17 cellular contexts compared by ENCODE assay signal in the genomic region with DNA sequence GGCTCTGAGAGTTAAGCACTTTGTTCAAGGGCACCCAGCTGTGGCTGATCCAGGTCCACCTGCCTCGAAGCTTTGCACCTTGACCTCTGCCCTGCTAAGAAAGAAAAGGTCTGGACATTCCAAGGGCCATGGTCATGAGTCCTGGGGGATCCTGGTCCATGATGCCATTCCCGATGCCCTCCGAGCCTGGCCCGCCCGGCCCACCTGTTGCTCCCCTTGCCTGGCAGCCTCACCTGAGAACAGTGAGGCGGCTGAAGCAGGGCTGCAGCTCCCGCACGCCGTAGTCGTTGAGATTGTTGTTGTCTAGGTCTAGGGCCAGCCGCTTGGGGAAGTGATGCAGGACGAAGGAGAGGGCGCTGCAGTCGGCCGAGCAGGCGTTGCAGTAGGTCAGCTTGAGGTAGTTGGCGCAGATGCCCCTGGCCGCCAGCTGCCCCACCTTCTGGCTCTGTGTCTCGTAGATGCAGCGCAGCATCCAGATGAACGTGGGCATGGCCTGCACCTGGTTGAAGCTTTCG. TPM values are rescaled to one million over a fixed set of nuclear protein-coding genes. Genes with fewer than 3 reads are reported as not detected.
DNase-seq lines count a peak whose midpoint lies in the region; ATAC-seq and TF ChIP-seq lines count a peak whose summit lies in the region.
"Had no signal": no experiment of that assay in that cellular context is flagged by ENCODE, and none has a peak within 500 bp of the region (broad histone marks: within the 10 kb centered on the region; RNA-seq: fewer than 3 reads in every experiment).

No MANE protein-coding gene starts in this region.

- peaks cover 2% of the 10 kb centered on the region for H3K4me1 ChIP-seq in right cardiac atrium (ENCODE audit: control insufficient read depth, insufficient read depth, low read length)
- no peaks in the 10 kb centered on the region for H3K4me1 ChIP-seq in HEK293 (ENCODE audit: control insufficient read depth, insufficient read depth, low read length)
- H3K4me1 ChIP-seq in sigmoid colon = no peaks in the 10 kb centered on the region
- peaks cover 0 to 37% (median 0%) of the 10 kb centered on the region in 3 donors for H3K4me1 ChIP-seq in gastroesophageal sphincter
- H3K4me1 ChIP-seq: BE2C had no signal

- no peak for TF ChIP-seq EP300 in sigmoid colon (IDR thresholded peaks at IDR 0.05)
- TF ChIP-seq EP300 in gastroesophageal sphincter (IDR thresholded peaks at IDR 0.05) = no peak

- H3K27ac ChIP-seq in right cardiac atrium (ENCODE audit: low read length) (no peak overlapping the region), HEK293 (ENCODE audit: extremely low read depth, low read depth, low read length) (no peak overlapping the region), sigmoid colon (no peak overlapping the region), gastroesophageal sphincter (no peak overlapping the region)
- H3K27ac ChIP-seq: A549 had no signal

- H3K36me3 ChIP-seq in HEK293 (ENCODE audit: control insufficient read depth in 2 of 2, insufficient read depth in 1 of 2, low read length in 2 of 2) (peaks cover 0 to 25% of the 10 kb centered on the region in 2 experiments; a peak in 1 of 3 replicates), sigmoid colon (peaks cover 0 to 69% (median 24%) of the 10 kb centered on the region in 4 donors), gastroesophageal sphincter (peaks cover 0 to 100% of the 10 kb centered on the region in 2 donors)

- intact Hi-C loops in right cardiac atrium (cut with DNase I) = no loop called here
- intact Hi-C loops in left ventricle myocardium superior (cut with micrococcal nuclease) = no loop called here
- intact Hi-C loops in sigmoid colon (cut with DNase I) = no loop called here

- no peaks in the 10 kb centered on the region for H3K9me3 ChIP-seq in right cardiac atrium (ENCODE audit: control insufficient read depth, low read length)
- H3K9me3 ChIP-seq in HEK293 (ENCODE audit: control insufficient read depth, insufficient read depth, low read depth, low read length) = no peaks in the 10 kb centered on the region
- no peaks in the 10 kb centered on the region for H3K9me3 ChIP-seq in sigmoid colon
- H3K9me3 ChIP-seq in gastroesophageal sphincter = no peaks in the 10 kb centered on the region
- H3K9me3 ChIP-seq: A549, BE2C had no signal

- DNase-seq in right cardiac atrium (peak in 2 of 3 donors; percentile 48 to 50), left ventricle myocardium superior (no peak), islet precursor cell (peak; percentile 41), sigmoid colon (peak; percentile 49), NCI-H1092 treated with DMSO at 0.1 percent for 48 hours (lab: John Stamatoyannopoulos, UW) (no peak), midbrain (lab: John Stamatoyannopoulos, UW) (no peak)
- DNase-seq: BE2C; CD8-positive, alpha-beta T cell; COR-L47; DMS153; DMS79 treated with DMSO at 0.1 percent for 48 hours; EL; IMR-90 had no signal

- CTCF ChIA-PET in HEK293 (lab: Yijun Ruan, JAX) = no interaction called here

- no peak for TF ChIP-seq CTCF in HEK293 (tag by site-specific recombination; IDR thresholded peaks at IDR 0.05)
- no peak for TF ChIP-seq CTCF in sigmoid colon (IDR thresholded peaks at IDR 0.05)
- no peak for TF ChIP-seq CTCF in gastroesophageal sphincter (IDR thresholded peaks at IDR 0.05)

- H3K4me3 ChIP-seq in right cardiac atrium (ENCODE audit: low read length) (no peak overlapping the region), HEK293 (ENCODE audit: low read depth, low read length) (no peak overlapping the region), sigmoid colon (no peak overlapping the region), gastroesophageal sphincter (no peak overlapping the region)
- H3K4me3 ChIP-seq: A549 had no signal

- 94% methylated on average over 22 of the region's 22 CpGs for WGBS in right cardiac atrium
- WGBS in sigmoid colon, 2 donors = 93 to 96% methylated on average over 22 of the region's 22 CpGs
- 100% methylated on average over 1 of the region's 22 CpGs; no CpG with 5 or more reads in 1 of the 2 donors for WGBS in gastroesophageal sphincter (ENCODE audit: low coverage in 1 of 2), 2 donors

- H3K27me3 ChIP-seq in right cardiac atrium (ENCODE audit: control insufficient read depth, insufficient read depth) = no peaks in the 10 kb centered on the region
- no peaks in the 10 kb centered on the region for H3K27me3 ChIP-seq in sigmoid colon
- no peaks in the 10 kb centered on the region for H3K27me3 ChIP-seq in gastroesophageal sphincter
- H3K27me3 ChIP-seq: BE2C had no signal

- POLR2A ChIA-PET in HEK293 (lab: Yijun Ruan, JAX) = no interaction called here

- TF ChIP-seq POLR2A in sigmoid colon (IDR thresholded peaks at IDR 0.05) = no peak
- TF ChIP-seq POLR2A in gastroesophageal sphincter (IDR thresholded peaks at IDR 0.05) = no peak

- ATAC-seq in right cardiac atrium = no peak
- ATAC-seq in left ventricle myocardium superior = no peak
- no peak for ATAC-seq in gastroesophageal sphincter
- ATAC-seq: A549; CD8-positive, alpha-beta T cell; HCT116 had no signal

TF ChIP-seq in HEK293, 187 proteins besides CTCF, POLR2A, EP300 and RAD21:
- no peak for TF ChIP-seq ZNF777 (tag by site-specific recombination; IDR thresholded peaks at IDR 0.05; ENCODE audit: borderline replicate concordance)
- TF ChIP-seq SCRT1 (tag by site-specific recombination; IDR thresholded peaks at IDR 0.05; ENCODE audit: borderline replicate concordance) = 0 out of 2 replicates have a peak, but pooled peaks have one; percentile 31
- no peak for TF ChIP-seq ZNF350 (tag by site-specific recombination; IDR thresholded peaks at IDR 0.05)
- TF ChIP-seq SCRT2 (tag by site-specific recombination; IDR thresholded peaks at IDR 0.05) = peak; percentile 82
- TF ChIP-seq, protein P1, sequence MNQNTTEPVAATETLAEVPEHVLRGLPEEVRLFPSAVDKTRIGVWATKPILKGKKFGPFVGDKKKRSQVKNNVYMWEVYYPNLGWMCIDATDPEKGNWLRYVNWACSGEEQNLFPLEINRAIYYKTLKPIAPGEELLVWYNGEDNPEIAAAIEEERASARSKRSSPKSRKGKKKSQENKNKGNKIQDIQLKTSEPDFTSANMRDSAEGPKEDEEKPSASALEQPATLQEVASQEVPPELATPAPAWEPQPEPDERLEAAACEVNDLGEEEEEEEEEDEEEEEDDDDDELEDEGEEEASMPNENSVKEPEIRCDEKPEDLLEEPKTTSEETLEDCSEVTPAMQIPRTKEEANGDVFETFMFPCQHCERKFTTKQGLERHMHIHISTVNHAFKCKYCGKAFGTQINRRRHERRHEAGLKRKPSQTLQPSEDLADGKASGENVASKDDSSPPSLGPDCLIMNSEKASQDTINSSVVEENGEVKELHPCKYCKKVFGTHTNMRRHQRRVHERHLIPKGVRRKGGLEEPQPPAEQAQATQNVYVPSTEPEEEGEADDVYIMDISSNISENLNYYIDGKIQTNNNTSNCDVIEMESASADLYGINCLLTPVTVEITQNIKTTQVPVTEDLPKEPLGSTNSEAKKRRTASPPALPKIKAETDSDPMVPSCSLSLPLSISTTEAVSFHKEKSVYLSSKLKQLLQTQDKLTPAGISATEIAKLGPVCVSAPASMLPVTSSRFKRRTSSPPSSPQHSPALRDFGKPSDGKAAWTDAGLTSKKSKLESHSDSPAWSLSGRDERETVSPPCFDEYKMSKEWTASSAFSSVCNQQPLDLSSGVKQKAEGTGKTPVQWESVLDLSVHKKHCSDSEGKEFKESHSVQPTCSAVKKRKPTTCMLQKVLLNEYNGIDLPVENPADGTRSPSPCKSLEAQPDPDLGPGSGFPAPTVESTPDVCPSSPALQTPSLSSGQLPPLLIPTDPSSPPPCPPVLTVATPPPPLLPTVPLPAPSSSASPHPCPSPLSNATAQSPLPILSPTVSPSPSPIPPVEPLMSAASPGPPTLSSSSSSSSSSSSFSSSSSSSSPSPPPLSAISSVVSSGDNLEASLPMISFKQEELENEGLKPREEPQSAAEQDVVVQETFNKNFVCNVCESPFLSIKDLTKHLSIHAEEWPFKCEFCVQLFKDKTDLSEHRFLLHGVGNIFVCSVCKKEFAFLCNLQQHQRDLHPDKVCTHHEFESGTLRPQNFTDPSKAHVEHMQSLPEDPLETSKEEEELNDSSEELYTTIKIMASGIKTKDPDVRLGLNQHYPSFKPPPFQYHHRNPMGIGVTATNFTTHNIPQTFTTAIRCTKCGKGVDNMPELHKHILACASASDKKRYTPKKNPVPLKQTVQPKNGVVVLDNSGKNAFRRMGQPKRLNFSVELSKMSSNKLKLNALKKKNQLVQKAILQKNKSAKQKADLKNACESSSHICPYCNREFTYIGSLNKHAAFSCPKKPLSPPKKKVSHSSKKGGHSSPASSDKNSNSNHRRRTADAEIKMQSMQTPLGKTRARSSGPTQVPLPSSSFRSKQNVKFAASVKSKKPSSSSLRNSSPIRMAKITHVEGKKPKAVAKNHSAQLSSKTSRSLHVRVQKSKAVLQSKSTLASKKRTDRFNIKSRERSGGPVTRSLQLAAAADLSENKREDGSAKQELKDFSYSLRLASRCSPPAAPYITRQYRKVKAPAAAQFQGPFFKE (tag by site-specific recombination; IDR thresholded peaks at IDR 0.05; ENCODE audit: borderline replicate concordance) = no peak
- TF ChIP-seq ZNF10 (tag by site-specific recombination; IDR thresholded peaks at IDR 0.05) = no peak

RNA-seq across cellular contexts. Expression of a gene that starts 27.5 kb away (rescaled TPM):
- total RNA-seq in right cardiac atrium (10 to 100 TPM; 11.5 to 15.5 (median 12.2) TPM), left ventricle myocardium superior (6.9 TPM), sigmoid colon (10 to 100 TPM in 2 of 4 donors, 1 to 10 TPM in 2; 5.9 to 17.5 (median 9.3) TPM), gastroesophageal sphincter (10 to 100 TPM; 10.3 to 28.1 (median 16.9) TPM)
- polyA plus RNA-seq in right cardiac atrium (8.6 TPM), sigmoid colon (10 to 100 TPM in 1 of 3 donors, 1 to 10 TPM in 2; 3.0 to 14.1 (median 3.0) TPM)

RNA-seq across cellular contexts. Expression of a gene that starts 53.6 kb away (rescaled TPM):
- total RNA-seq in right cardiac atrium (10 to 100 TPM; 21.2 to 25.1 (median 22.2) TPM), left ventricle myocardium superior (18.2 TPM), sigmoid colon (10 to 100 TPM; 18.8 to 40.9 (median 24.1) TPM), gastroesophageal sphincter (10 to 100 TPM; 16.7 to 29.0 (median 23.7) TPM)
- polyA plus RNA-seq in right cardiac atrium (41.0 TPM), sigmoid colon (10 to 100 TPM; 64.9 to 97.3 (median 87.3) TPM)

Comparison
In these comparisons a context has a peak if more than half of its experiments do, and no peak if none do; other contexts are left out.
1. DNase-seq: peak in right cardiac atrium (2 of 3), islet precursor cell (single experiment) and sigmoid colon (single experiment); none in left ventricle myocardium superior (single experiment), NCI-H1092 treated with DMSO at 0.1 percent for 48 hours (single experiment) and midbrain (single experiment).